In genomic region chr5:54732108-54732507, GRCh38 we compare ENCODE assay signal across 31 cellular contexts.
"Had no signal": no experiment of that assay in that cellular context is flagged by ENCODE, and none has a peak within 500 bp of the region (broad histone marks: within the 10 kb centered on the region; RNA-seq: fewer than 3 reads in every experiment).

No MANE protein-coding gene starts in this region.

- FAIRE-seq: bronchial epithelial cell had no signal

- H3K4me3 ChIP-seq: ascending aorta, cardiac muscle cell had no signal

- H3K27ac ChIP-seq: ascending aorta, cardiac muscle cell, WERI-Rb-1 had no signal

- H3K36me3 ChIP-seq: ascending aorta, cardiac muscle cell, WERI-Rb-1 had no signal

- H3K9me3 ChIP-seq: ascending aorta had no signal

- H3K4me1 ChIP-seq: ascending aorta had no signal

- ATAC-seq: activated CD4-positive, alpha-beta T cell treated with anti-CD3 and anti-CD28 coated beads for 36 hours; activated CD4-positive, CD25-positive, alpha-beta regulatory T cell treated with anti-CD3 and anti-CD28 coated beads, Interleukin-2, amount 50 U/mL, for 24 hours; activated CD8-positive, alpha-beta memory T cell treated with anti-CD3 and anti-CD28 coated beads, Interleukin-2, amount 10 ng/mL, durations not matched to agents 7 days and 5 days; activated CD8-positive, alpha-beta T cell treated with anti-CD3 and anti-CD28 coated beads, Interleukin-2, amount 10 ng/mL, durations not matched to agents 7 days and 5 days; activated naive CD8-positive, alpha-beta T cell treated with anti-CD3 and anti-CD28 coated beads, Interleukin-2, amount 50 U/mL, for 24 hours; WTC11 had no signal

- DNase-seq: activated CD4-positive, alpha-beta memory T cell treated with anti-CD3 and anti-CD28 coated beads, Interleukin-2, amount 10 ng/mL, durations not matched to agents 7 days and 5 days; activated CD4-positive, alpha-beta T cell treated with anti-CD3 and anti-CD28 coated beads for 1 hour; activated CD4-positive, alpha-beta T cell treated with anti-CD3 and anti-CD28 coated beads for 36 hours; activated CD4-positive, alpha-beta T cell treated with anti-CD3 and anti-CD28 coated beads for 48 hours; activated CD4-positive, alpha-beta T cell treated with anti-CD3 and anti-CD28 coated beads, Interleukin-2, amount 10 ng/mL, durations not matched to agents 7 days and 5 days; activated CD4-positive, alpha-beta T cell treated with anti-CD3 and anti-CD28 coated beads, Interleukin-2, amount 50 U/mL, for 48 hours; activated CD4-positive, CD25-positive, alpha-beta regulatory T cell; activated CD8-positive, alpha-beta memory T cell treated with anti-CD3 and anti-CD28 coated beads for 24 hours; activated CD8-positive, alpha-beta memory T cell treated with anti-CD3 and anti-CD28 coated beads, Interleukin-2, amount 10 ng/mL, durations not matched to agents 7 days and 5 days; activated CD8-positive, alpha-beta memory T cell treated with anti-CD3 and anti-CD28 coated beads, Interleukin-2, amount 50 U/mL, for 48 hours; activated CD8-positive, alpha-beta T cell treated with anti-CD3 and anti-CD28 coated beads, Interleukin-2, amount 10 ng/mL, durations not matched to agents 7 days and 5 days; activated effector memory CD4-positive, alpha-beta T cell treated with Interleukin-2 at 50 U/mL for 16 hours; activated gamma-delta T cell; activated naive CD4-positive, alpha-beta T cell treated with anti-CD3 and anti-CD28 coated beads, Interleukin-2, amount 10 ng/mL, durations not matched to agents 7 days and 5 days; activated naive CD4-positive, alpha-beta T cell treated with Interleukin-2 at 50 U/mL for 16 hours; activated naive CD8-positive, alpha-beta T cell treated with anti-CD3 and anti-CD28 coated beads, Interleukin-2, amount 10 ng/mL, durations not matched to agents 7 days and 5 days; activated naive CD8-positive, alpha-beta T cell treated with anti-CD3 and anti-CD28 coated beads, Interleukin-2, amount 50 U/mL, for 24 hours; activated T-cell treated with anti-CD3 and anti-CD28 coated beads, Interleukin-2, amount 50 U/mL, for 24 hours; activated T-cell treated with anti-CD3 and anti-CD28 coated beads, Interleukin-2, amount 50 U/mL, for 48 hours; amygdala; anterior cingulate cortex; caudate nucleus; cerebellar nuclear complex; T-helper 2 cell; T-helper 9 cell; WERI-Rb-1 had no signal
